ENCODE assay signal across 15 cellular contexts in the genomic region with DNA sequence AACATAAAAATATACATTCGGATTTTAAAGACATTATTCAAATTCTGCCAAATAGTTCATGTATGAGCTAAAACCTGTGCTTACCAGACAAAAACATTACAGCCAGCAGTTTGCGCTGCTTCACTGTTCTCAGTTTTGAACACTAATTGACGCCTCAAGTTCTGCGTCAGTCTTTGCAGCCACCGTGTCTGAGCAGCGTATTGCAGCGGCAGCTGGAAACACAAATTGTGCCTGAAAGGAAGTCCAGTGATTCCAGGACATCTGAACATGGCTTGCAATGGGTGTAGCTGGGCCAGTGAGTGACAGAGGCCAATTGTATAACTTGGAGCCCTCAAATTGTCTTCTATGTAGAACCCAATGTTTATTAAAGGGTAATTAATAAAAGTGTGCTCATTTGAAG.
"Had no signal": no experiment of that assay in that cellular context is flagged by ENCODE, and none has a peak within 500 bp of the region (broad histone marks: within the 10 kb centered on the region; RNA-seq: fewer than 3 reads in every experiment).

No MANE protein-coding gene starts in this region.

- DNase-seq: activated CD4-positive, alpha-beta T cell treated with anti-CD3 and anti-CD28 coated beads, Interleukin-2, amount 10 ng/mL, durations not matched to agents 7 days and 5 days; activated CD8-positive, alpha-beta memory T cell treated with anti-CD3 and anti-CD28 coated beads, Interleukin-2, amount 50 U/mL, for 48 hours; activated naive CD4-positive, alpha-beta T cell treated with Interleukin-2 at 50 U/mL for 16 hours; activated naive CD8-positive, alpha-beta T cell treated with anti-CD3 and anti-CD28 coated beads for 36 hours; activated T-cell treated with anti-CD3 and anti-CD28 coated beads, Interleukin-2, amount 50 U/mL, for 4 hours; central memory CD4-positive, alpha-beta T cell; dermis blood vessel endothelial cell; effector memory CD4-positive, alpha-beta T cell; foreskin melanocyte; mesenchymal stem cell; nephron progenitor cell; pancreas; sigmoid colon; stimulated activated naive CD8-positive, alpha-beta T cell treated with anti-CD3 and anti-CD28 coated beads, Interleukin-15, amount 100 ng/mL, for 72 hours had no signal

- ATAC-seq: activated CD4-positive, CD25-positive, alpha-beta regulatory T cell treated with anti-CD3 and anti-CD28 coated beads, Interleukin-2, amount 50 U/mL, for 24 hours; activated T-cell treated with anti-CD3 and anti-CD28 coated beads, Interleukin-2, amount 50 U/mL, for 4 hours; pancreas; stimulated activated naive CD8-positive, alpha-beta T cell treated with anti-CD3 and anti-CD28 coated beads, Interleukin-15, amount 100 ng/mL, for 72 hours had no signal
